In genomic region chr16:1048442-1049112, GRCh38 we compare ENCODE assay signal across 8 cellular contexts. TPM values are rescaled to one million over a fixed set of nuclear protein-coding genes. Genes with fewer than 3 reads are reported as not detected.
DNase-seq lines count a peak whose midpoint lies in the region; ATAC-seq and TF ChIP-seq lines count a peak whose summit lies in the region.

No MANE protein-coding gene starts in this region.

- no peak for DNase-seq in CD8-positive, alpha-beta T cell
- DNase-seq in HuH-7 (ENCODE audit: low spot score): peak; percentile 67
- DNase-seq in body of pancreas: peak; percentile 27 to 53 (median 51)
- DNase-seq in mesendoderm: peak; percentile 83
- no peak for DNase-seq in NCI-H1930 (lab: John Stamatoyannopoulos, UW)
- no peak for DNase-seq in NCI-H1694 (lab: John Stamatoyannopoulos, UW)
- no peak for DNase-seq in gastrocnemius medialis

- H3K27me3 Mint-ChIP-seq in CD8-positive, alpha-beta T cell (ENCODE audit: low read depth): no peaks in the 10 kb centered on the region
- peaks cover 29% of the 10 kb centered on the region for H3K27me3 Mint-ChIP-seq in stimulated activated memory B cell treated with anti-CD40 and anti-IgM and Interleukin-4, amounts not matched to agents 10 μg/mL and 1 μg/mL and 100 μg/mL, for 72 hours

- CTCF ChIA-PET in CD8-positive, alpha-beta T cell (lab: Charles Lee): interaction anchor here (0.9 to 1.7 kb wide), 2 partner anchors 9 to 51 kb away, joined by 3 to 7 read pairs; no protein-coding TSS in a partner anchor

- 22 to 25% methylated on average over 14 to 34 of the region's 37 CpGs for WGBS in body of pancreas, 2 donors
- no CpG with 5 or more reads among the region's 37 CpGs for WGBS in mesendoderm (ENCODE audit: extremely low coverage, insufficient coverage, low lambda C conversion rate)

- no peak overlapping the region for H3K27ac ChIP-seq in CD8-positive, alpha-beta T cell (ENCODE audit: low read depth, low read length)
- H3K27ac ChIP-seq in body of pancreas: no peak overlapping the region
- no peak overlapping the region for H3K27ac ChIP-seq in mesendoderm (ENCODE audit: low read depth, low read length)
- no peak overlapping the region for H3K27ac ChIP-seq in gastrocnemius medialis

- H3K9me3 Mint-ChIP-seq in CD8-positive, alpha-beta T cell: no peaks in the 10 kb centered on the region
- H3K9me3 Mint-ChIP-seq in stimulated activated memory B cell treated with anti-CD40 and anti-IgM and Interleukin-4, amounts not matched to agents 10 μg/mL and 1 μg/mL and 100 μg/mL, for 72 hours: no peaks in the 10 kb centered on the region

- H3K9ac ChIP-seq in mesendoderm (ENCODE audit: low read length): peak overlapping the region; percentile 61

- no peak overlapping the region for H3K23ac ChIP-seq in mesendoderm (ENCODE audit: low read length)

- H3K4me1 Mint-ChIP-seq in CD8-positive, alpha-beta T cell (ENCODE audit: low read depth): no peaks in the 10 kb centered on the region
- H3K4me1 Mint-ChIP-seq in stimulated activated memory B cell treated with anti-CD40 and anti-IgM and Interleukin-4, amounts not matched to agents 10 μg/mL and 1 μg/mL and 100 μg/mL, for 72 hours: no peaks in the 10 kb centered on the region

- H3K4me2 ChIP-seq in mesendoderm (ENCODE audit: low read length): peak overlapping the region; percentile 56

- H4K5ac ChIP-seq in mesendoderm (ENCODE audit: low read length): no peak overlapping the region

- no peaks in the 10 kb centered on the region for H3K36me3 ChIP-seq in CD8-positive, alpha-beta T cell (ENCODE audit: insufficient read depth, low read length)
- H3K36me3 ChIP-seq in body of pancreas (replicated peaks in 1 of 2; ENCODE audit: insufficient read depth in 1 of 2, low read depth in 2 of 2): no peaks in the 10 kb centered on the region
- no peaks in the 10 kb centered on the region for H3K36me3 ChIP-seq in mesendoderm (ENCODE audit: control insufficient read depth, insufficient read depth, low read length)
- H3K36me3 ChIP-seq in gastrocnemius medialis: no peaks in the 10 kb centered on the region

- POLR2A ChIA-PET in CD8-positive, alpha-beta T cell (lab: Charles Lee): no interaction called here

- H3K18ac ChIP-seq in mesendoderm (ENCODE audit: low read length): no peak overlapping the region

- TF ChIP-seq POLR2A in body of pancreas (IDR thresholded peaks at IDR 0.05) (no peak), gastrocnemius medialis (IDR thresholded peaks at IDR 0.05) (no peak)

- H3K4me3 ChIP-seq in CD8-positive, alpha-beta T cell (ENCODE audit: low read depth, low read length): no peak overlapping the region
- H3K4me3 ChIP-seq in body of pancreas: no peak overlapping the region
- no peak overlapping the region for H3K4me3 ChIP-seq in mesendoderm (ENCODE audit: low read length)
- H3K4me3 ChIP-seq in gastrocnemius medialis: no peak overlapping the region

- H3K27me3 ChIP-seq in CD8-positive, alpha-beta T cell (ENCODE audit: insufficient read depth, low read length): no peaks in the 10 kb centered on the region
- H3K27me3 ChIP-seq in body of pancreas: no peaks in the 10 kb centered on the region
- no peaks in the 10 kb centered on the region for H3K27me3 ChIP-seq in mesendoderm (ENCODE audit: insufficient read depth, low read length, poor library complexity)
- peaks cover 49 to 79% (median 66%) of the 10 kb centered on the region in 3 donors for H3K27me3 ChIP-seq in gastrocnemius medialis

- H3K36me3 Mint-ChIP-seq in CD8-positive, alpha-beta T cell: no peaks in the 10 kb centered on the region
- H3K36me3 Mint-ChIP-seq in stimulated activated memory B cell treated with anti-CD40 and anti-IgM and Interleukin-4, amounts not matched to agents 10 μg/mL and 1 μg/mL and 100 μg/mL, for 72 hours: no peaks in the 10 kb centered on the region

- H4K8ac ChIP-seq in mesendoderm (ENCODE audit: low read depth, low read length): no peak overlapping the region

- no peaks in the 10 kb centered on the region for H3K4me1 ChIP-seq in CD8-positive, alpha-beta T cell (ENCODE audit: insufficient read depth, low read length)
- H3K4me1 ChIP-seq in body of pancreas (peaks cover 5% of the 10 kb centered on the region), mesendoderm (ENCODE audit: control insufficient read depth, low read depth, low read length) (no peaks in the 10 kb centered on the region), gastrocnemius medialis (peaks cover 0 to 4% of the 10 kb centered on the region in 2 donors)

- TF ChIP-seq CTCF in CD8-positive, alpha-beta T cell (IDR thresholded peaks at IDR 0.05): no peak
- no peak for TF ChIP-seq CTCF in body of pancreas (IDR thresholded peaks at IDR 0.05)
- TF ChIP-seq CTCF in gastrocnemius medialis (IDR thresholded peaks at IDR 0.05 in 4 of 5, conservative IDR thresholded peaks at IDR 0.05 in 1 of 5): no peak

- in situ Hi-C loops in gastrocnemius medialis (cut with MboI; ENCODE audit: low sequenced_read_pairs in 4 of 4): no loop called here

- intact Hi-C loops in CD8-positive, alpha-beta T cell (cut with DNase I, micrococcal nuclease): no loop called here
- intact Hi-C loops in body of pancreas (cut with DNase I) (no loop called here), gastrocnemius medialis (cut with DNase I; ENCODE audit: low total_unique reads) (no loop called here)

- no peak overlapping the region for H2BK5ac ChIP-seq in mesendoderm (ENCODE audit: low read length)

- no peak overlapping the region for H3K27ac Mint-ChIP-seq in CD8-positive, alpha-beta T cell
- no peak overlapping the region for H3K27ac Mint-ChIP-seq in stimulated activated memory B cell treated with anti-CD40 and anti-IgM and Interleukin-4, amounts not matched to agents 10 μg/mL and 1 μg/mL and 100 μg/mL, for 72 hours

- peak overlapping the region; percentile 81 for H3K56ac ChIP-seq in mesendoderm (ENCODE audit: low read length)

- H3K79me2 ChIP-seq in mesendoderm (ENCODE audit: control insufficient read depth, insufficient read depth, low read length): no peaks in the 10 kb centered on the region

- H3K79me1 ChIP-seq in mesendoderm (ENCODE audit: low read length): no peaks in the 10 kb centered on the region

- H3K4ac ChIP-seq in mesendoderm (ENCODE audit: low read depth, low read length): no peak overlapping the region

- no peak overlapping the region for H2BK120ac ChIP-seq in mesendoderm (ENCODE audit: low read depth, low read length)

- peak; percentile 42 for ATAC-seq in CD8-positive, alpha-beta T cell
- peak; percentile 38 for ATAC-seq in body of pancreas
- ATAC-seq in stimulated activated memory B cell treated with anti-CD40 and anti-IgM and Interleukin-4, amounts not matched to agents 10 μg/mL and 1 μg/mL and 100 μg/mL, for 72 hours: no peak
- ATAC-seq in gastrocnemius medialis: no peak

- no peak overlapping the region for H2BK15ac ChIP-seq in mesendoderm (replicated peaks; ENCODE audit: low read depth)

- H3K4me3 Mint-ChIP-seq in CD8-positive, alpha-beta T cell: no peak overlapping the region
- H3K4me3 Mint-ChIP-seq in stimulated activated memory B cell treated with anti-CD40 and anti-IgM and Interleukin-4, amounts not matched to agents 10 μg/mL and 1 μg/mL and 100 μg/mL, for 72 hours: no peak overlapping the region

- H3K9me3 ChIP-seq in CD8-positive, alpha-beta T cell (ENCODE audit: low read length): no peaks in the 10 kb centered on the region
- H3K9me3 ChIP-seq in body of pancreas: no peaks in the 10 kb centered on the region
- no peaks in the 10 kb centered on the region for H3K9me3 ChIP-seq in gastrocnemius medialis

- H2AK5ac ChIP-seq in mesendoderm (ENCODE audit: low read length): no peak overlapping the region

RNA-seq across cellular contexts. Expression of gene SSTR5, which starts 24.0 kb away (rescaled TPM):
- total RNA-seq in CD8-positive, alpha-beta T cell: not detected
- total RNA-seq in body of pancreas: 1 to 10 TPM in 1 of 2 donors, not detected in 1; 2.3 TPM
- polyA plus RNA-seq in mesendoderm (2013, experiment 1 of 2): 0.03 TPM
- polyA plus RNA-seq in mesendoderm (2013, experiment 2 of 2): not detected
- total RNA-seq in gastrocnemius medialis: 1 to 10 TPM in 1 of 4 donors, under 1 TPM in 2, not detected in 1; 0.24 to 1.3 (median 0.33) TPM

RNA-seq across cellular contexts. Expression of gene C1QTNF8, which starts 47.5 kb away (rescaled TPM):
- total RNA-seq in CD8-positive, alpha-beta T cell: not detected
- total RNA-seq in body of pancreas (not detected), gastrocnemius medialis (not detected)
- not detected for polyA plus RNA-seq in mesendoderm (2013, experiment 1 of 2)
- not detected for polyA plus RNA-seq in mesendoderm (2013, experiment 2 of 2)

Comparison
In these comparisons a context has a peak if more than half of its experiments do, and no peak if none do; other contexts are left out.
1. ATAC-seq: peak in CD8-positive, alpha-beta T cell (single experiment) and body of pancreas (single experiment); none in stimulated activated memory B cell treated with anti-CD40 and anti-IgM and Interleukin-4, amounts not matched to agents 10 μg/mL and 1 μg/mL and 100 μg/mL, for 72 hours (single experiment) and gastrocnemius medialis (0 of 2).
2. DNase-seq: peak in HuH-7 (single experiment), body of pancreas (4 of 4) and mesendoderm (single experiment); none in CD8-positive, alpha-beta T cell (0 of 7), NCI-H1930 (0 of 2), NCI-H1694 (single experiment) and gastrocnemius medialis (0 of 2).